In the genomic region with DNA sequence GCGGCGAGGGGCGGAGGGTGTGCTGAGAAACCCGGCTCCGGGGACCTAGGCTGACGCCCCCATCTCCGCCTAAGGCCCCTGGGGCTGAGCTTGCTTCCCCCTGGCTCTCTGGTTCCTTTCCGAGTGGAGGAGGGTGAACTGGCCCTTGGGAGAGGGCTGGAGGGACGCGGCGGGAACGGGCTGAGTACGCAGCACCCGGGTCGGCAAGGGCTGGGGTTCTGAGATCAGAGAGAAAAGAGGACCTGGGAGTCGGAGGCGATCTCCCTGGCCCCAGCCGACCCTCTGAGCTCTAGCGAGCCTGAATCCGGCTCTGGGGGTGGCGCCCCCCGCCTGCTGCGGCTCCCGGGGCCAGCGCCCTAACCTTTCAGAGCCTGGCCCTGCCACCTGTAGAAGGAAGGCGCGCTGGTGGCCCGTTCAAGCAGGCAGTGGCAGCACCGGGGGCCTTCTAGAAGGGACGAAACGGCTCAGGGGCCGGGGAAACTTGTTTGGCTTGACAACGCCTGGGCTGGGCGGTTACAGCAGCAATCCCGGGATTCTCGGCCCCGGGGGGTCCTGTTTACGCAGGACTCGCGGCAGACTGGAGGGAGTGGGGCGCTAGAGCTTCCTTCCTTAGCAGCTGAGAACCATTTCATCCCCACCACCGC, we compare ENCODE assay signal across 1 cellular context.
TF ChIP-seq lines count a peak whose summit lies in the region.

No MANE protein-coding gene starts in this region.

TF ChIP-seq in H1, 55 proteins besides CTCF, POLR2A, EP300 and RAD21 (continued from another document):
- TF ChIP-seq, protein P1, sequence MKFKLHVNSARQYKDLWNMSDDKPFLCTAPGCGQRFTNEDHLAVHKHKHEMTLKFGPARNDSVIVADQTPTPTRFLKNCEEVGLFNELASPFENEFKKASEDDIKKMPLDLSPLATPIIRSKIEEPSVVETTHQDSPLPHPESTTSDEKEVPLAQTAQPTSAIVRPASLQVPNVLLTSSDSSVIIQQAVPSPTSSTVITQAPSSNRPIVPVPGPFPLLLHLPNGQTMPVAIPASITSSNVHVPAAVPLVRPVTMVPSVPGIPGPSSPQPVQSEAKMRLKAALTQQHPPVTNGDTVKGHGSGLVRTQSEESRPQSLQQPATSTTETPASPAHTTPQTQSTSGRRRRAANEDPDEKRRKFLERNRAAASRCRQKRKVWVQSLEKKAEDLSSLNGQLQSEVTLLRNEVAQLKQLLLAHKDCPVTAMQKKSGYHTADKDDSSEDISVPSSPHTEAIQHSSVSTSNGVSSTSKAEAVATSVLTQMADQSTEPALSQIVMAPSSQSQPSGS (IDR thresholded peaks at IDR 0.05; ENCODE audit: low read length), result no peak
- TF ChIP-seq TCF12 (IDR thresholded peaks at IDR 0.05; ENCODE audit: low read depth, low read length) (no peak), EZH2 (IDR thresholded peaks at IDR 0.05; ENCODE audit: low read depth, low read length, severe bottlenecking) (peak; percentile 81), ZNF274 (IDR thresholded peaks at IDR 0.05; ENCODE audit: borderline replicate concordance, extremely low read depth, low read length) (no peak), YY1 (IDR thresholded peaks at IDR 0.05; ENCODE audit: low read depth, low read length) (no peak), CHD2 (IDR thresholded peaks at IDR 0.05; ENCODE audit: low read length) (no peak), RBBP5 (IDR thresholded peaks at IDR 0.05; ENCODE audit: borderline replicate concordance, low read depth, low read length) (no peak), NANOG (IDR thresholded peaks at IDR 0.05; ENCODE audit: insufficient read depth, low read depth, low read length, poor library complexity, severe bottlenecking) (no peak), ASH2L (IDR thresholded peaks at IDR 0.05; ENCODE audit: low read length) (no peak), SIN3A (conservative IDR thresholded peaks at IDR 0.05 in 1 of 2, IDR thresholded peaks at IDR 0.05 in 1 of 2; ENCODE audit: low read depth in 1 of 2, low read length in 2 of 2) (0 out of 4 replicates have a peak, but pooled peaks of 1 of the 2 experiments have one; percentile 26), PHF8 (conservative IDR thresholded peaks at IDR 0.05; ENCODE audit: low read depth, low read length) (no peak), SRF (IDR thresholded peaks at IDR 0.05; ENCODE audit: low read depth, low read length) (no peak), CREB1 (IDR thresholded peaks at IDR 0.05) (no peak), SP4 (IDR thresholded peaks at IDR 0.05; ENCODE audit: low read length) (no peak), MAFK (IDR thresholded peaks at IDR 0.05; ENCODE audit: low read depth, low read length) (no peak), KDM4A (IDR thresholded peaks at IDR 0.05; ENCODE audit: low read depth, low read length, severe bottlenecking) (no peak), SP1 (IDR thresholded peaks at IDR 0.05; ENCODE audit: low read depth, low read length) (0 out of 2 replicates have a peak, but pooled peaks have one; percentile 32), TEAD4 (IDR thresholded peaks at IDR 0.05; ENCODE audit: low read depth, low read length) (peak; percentile 41), EGR1 (IDR thresholded peaks at IDR 0.05; ENCODE audit: borderline replicate concordance, low read depth, low read length) (no peak), RXRA (IDR thresholded peaks at IDR 0.05; ENCODE audit: insufficient read depth, low read depth, low read length) (no peak), HDAC2 (IDR thresholded peaks at IDR 0.05; ENCODE audit: borderline replicate concordance in 1 of 2, low read depth in 2 of 2, low read length in 2 of 2) (no peak), GTF2F1 (IDR thresholded peaks at IDR 0.05; ENCODE audit: borderline replicate concordance, low read depth, low read length) (no peak), RNF2 (IDR thresholded peaks at IDR 0.05; ENCODE audit: borderline replicate concordance, low read depth, low read length, missing control alignments, poor library complexity, severe bottlenecking) (peak; percentile 13), SUZ12 (IDR thresholded peaks at IDR 0.05; ENCODE audit: low read length) (peak; percentile 63), JUND (IDR thresholded peaks at IDR 0.05; ENCODE audit: low read length) (no peak), NRF1 (IDR thresholded peaks at IDR 0.05; ENCODE audit: low read depth, low read length) (no peak), SIRT6 (IDR thresholded peaks at IDR 0.05; ENCODE audit: low read length) (no peak), CEBPB (IDR thresholded peaks at IDR 0.05; ENCODE audit: low read depth, low read length) (no peak), TAF1 (IDR thresholded peaks at IDR 0.05; ENCODE audit: low read depth, low read length) (no peak)
- TF ChIP-seq, protein P2, sequence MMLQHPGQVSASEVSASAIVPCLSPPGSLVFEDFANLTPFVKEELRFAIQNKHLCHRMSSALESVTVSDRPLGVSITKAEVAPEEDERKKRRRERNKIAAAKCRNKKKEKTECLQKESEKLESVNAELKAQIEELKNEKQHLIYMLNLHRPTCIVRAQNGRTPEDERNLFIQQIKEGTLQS (IDR thresholded peaks at IDR 0.05; ENCODE audit: insufficient read depth, low read depth, low read length), result no peak
- TF ChIP-seq, protein P3, sequence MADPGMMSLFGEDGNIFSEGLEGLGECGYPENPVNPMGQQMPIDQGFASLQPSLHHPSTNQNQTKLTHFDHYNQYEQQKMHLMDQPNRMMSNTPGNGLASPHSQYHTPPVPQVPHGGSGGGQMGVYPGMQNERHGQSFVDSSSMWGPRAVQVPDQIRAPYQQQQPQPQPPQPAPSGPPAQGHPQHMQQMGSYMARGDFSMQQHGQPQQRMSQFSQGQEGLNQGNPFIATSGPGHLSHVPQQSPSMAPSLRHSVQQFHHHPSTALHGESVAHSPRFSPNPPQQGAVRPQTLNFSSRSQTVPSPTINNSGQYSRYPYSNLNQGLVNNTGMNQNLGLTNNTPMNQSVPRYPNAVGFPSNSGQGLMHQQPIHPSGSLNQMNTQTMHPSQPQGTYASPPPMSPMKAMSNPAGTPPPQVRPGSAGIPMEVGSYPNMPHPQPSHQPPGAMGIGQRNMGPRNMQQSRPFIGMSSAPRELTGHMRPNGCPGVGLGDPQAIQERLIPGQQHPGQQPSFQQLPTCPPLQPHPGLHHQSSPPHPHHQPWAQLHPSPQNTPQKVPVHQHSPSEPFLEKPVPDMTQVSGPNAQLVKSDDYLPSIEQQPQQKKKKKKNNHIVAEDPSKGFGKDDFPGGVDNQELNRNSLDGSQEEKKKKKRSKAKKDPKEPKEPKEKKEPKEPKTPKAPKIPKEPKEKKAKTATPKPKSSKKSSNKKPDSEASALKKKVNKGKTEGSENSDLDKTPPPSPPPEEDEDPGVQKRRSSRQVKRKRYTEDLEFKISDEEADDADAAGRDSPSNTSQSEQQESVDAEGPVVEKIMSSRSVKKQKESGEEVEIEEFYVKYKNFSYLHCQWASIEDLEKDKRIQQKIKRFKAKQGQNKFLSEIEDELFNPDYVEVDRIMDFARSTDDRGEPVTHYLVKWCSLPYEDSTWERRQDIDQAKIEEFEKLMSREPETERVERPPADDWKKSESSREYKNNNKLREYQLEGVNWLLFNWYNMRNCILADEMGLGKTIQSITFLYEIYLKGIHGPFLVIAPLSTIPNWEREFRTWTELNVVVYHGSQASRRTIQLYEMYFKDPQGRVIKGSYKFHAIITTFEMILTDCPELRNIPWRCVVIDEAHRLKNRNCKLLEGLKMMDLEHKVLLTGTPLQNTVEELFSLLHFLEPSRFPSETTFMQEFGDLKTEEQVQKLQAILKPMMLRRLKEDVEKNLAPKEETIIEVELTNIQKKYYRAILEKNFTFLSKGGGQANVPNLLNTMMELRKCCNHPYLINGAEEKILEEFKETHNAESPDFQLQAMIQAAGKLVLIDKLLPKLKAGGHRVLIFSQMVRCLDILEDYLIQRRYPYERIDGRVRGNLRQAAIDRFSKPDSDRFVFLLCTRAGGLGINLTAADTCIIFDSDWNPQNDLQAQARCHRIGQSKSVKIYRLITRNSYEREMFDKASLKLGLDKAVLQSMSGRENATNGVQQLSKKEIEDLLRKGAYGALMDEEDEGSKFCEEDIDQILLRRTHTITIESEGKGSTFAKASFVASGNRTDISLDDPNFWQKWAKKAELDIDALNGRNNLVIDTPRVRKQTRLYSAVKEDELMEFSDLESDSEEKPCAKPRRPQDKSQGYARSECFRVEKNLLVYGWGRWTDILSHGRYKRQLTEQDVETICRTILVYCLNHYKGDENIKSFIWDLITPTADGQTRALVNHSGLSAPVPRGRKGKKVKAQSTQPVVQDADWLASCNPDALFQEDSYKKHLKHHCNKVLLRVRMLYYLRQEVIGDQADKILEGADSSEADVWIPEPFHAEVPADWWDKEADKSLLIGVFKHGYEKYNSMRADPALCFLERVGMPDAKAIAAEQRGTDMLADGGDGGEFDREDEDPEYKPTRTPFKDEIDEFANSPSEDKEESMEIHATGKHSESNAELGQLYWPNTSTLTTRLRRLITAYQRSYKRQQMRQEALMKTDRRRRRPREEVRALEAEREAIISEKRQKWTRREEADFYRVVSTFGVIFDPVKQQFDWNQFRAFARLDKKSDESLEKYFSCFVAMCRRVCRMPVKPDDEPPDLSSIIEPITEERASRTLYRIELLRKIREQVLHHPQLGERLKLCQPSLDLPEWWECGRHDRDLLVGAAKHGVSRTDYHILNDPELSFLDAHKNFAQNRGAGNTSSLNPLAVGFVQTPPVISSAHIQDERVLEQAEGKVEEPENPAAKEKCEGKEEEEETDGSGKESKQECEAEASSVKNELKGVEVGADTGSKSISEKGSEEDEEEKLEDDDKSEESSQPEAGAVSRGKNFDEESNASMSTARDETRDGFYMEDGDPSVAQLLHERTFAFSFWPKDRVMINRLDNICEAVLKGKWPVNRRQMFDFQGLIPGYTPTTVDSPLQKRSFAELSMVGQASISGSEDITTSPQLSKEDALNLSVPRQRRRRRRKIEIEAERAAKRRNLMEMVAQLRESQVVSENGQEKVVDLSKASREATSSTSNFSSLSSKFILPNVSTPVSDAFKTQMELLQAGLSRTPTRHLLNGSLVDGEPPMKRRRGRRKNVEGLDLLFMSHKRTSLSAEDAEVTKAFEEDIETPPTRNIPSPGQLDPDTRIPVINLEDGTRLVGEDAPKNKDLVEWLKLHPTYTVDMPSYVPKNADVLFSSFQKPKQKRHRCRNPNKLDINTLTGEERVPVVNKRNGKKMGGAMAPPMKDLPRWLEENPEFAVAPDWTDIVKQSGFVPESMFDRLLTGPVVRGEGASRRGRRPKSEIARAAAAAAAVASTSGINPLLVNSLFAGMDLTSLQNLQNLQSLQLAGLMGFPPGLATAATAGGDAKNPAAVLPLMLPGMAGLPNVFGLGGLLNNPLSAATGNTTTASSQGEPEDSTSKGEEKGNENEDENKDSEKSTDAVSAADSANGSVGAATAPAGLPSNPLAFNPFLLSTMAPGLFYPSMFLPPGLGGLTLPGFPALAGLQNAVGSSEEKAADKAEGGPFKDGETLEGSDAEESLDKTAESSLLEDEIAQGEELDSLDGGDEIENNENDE (IDR thresholded peaks at IDR 0.05; ENCODE audit: insufficient replicate concordance, low read length), result no peak
TF ChIP-seq in H1: peak in this region for 6.
